8 cellular contexts compared by ENCODE assay signal in the genomic region with DNA sequence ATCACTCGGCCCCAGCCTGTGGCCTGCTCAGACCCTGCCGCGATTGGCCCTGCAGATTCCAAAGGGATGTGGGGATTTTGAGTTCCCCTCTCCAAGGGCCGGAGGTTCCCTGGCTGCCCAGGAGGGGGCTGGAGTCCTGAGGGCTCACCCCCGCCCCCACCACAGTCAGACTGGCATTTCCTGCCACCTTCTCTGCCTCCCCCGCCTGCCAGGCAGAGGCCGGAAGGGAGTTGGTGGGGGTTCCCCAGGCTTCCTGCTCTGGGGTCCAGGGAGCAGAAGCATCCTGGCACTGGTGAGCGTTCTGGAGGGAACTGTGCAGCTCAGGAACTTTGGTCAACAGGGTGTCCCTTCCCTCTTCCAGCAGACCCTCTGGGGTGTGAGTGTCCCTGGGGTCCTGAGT.
A peak's percentile ranks its signal among the peaks of the same experiment; 100 is the strongest.
DNase-seq lines count a peak whose midpoint lies in the region; ATAC-seq and TF ChIP-seq lines count a peak whose summit lies in the region.

No MANE protein-coding gene starts in this region.

- peaks cover 4% of the 10 kb centered on the region; the same call in 1 of the 2 replicates for H3K79me2 ChIP-seq in H9 (ENCODE audit: insufficient read depth, low read length)

- no peaks in the 10 kb centered on the region for H3K27me3 ChIP-seq in H9 (ENCODE audit: insufficient read depth, low read length)

- WGBS in H9 (ENCODE audit: extremely low coverage, insufficient read length, low lambda C conversion rate) = no CpG with 5 or more reads among the region's 8 CpGs

- peak overlapping the region; percentile 45 to 89 (median 48); a peak in 3 of 7 replicates for H3K27ac Mint-ChIP-seq in H9
- peak overlapping the region; percentile 83 for H3K27ac Mint-ChIP-seq in activated CD4-positive, alpha-beta T cell treated with anti-CD3 and anti-CD28 coated beads, Interleukin-2, amount 10 ng/mL, durations not matched to agents 7 days and 5 days
- peak overlapping the region; percentile 82 for H3K27ac Mint-ChIP-seq in endothelial cell (ENCODE audit: unreplicated experiment)

- no peak overlapping the region for H3T11ph ChIP-seq in H9 (ENCODE audit: low read length)

- H3K4me1 Mint-ChIP-seq in H9 (peaks cover 3% of the 10 kb centered on the region in 2 experiments; a peak in 3 of 4 replicates), endothelial cell (ENCODE audit: unreplicated experiment) (peaks cover 31% of the 10 kb centered on the region)
- H3K4me1 Mint-ChIP-seq in activated CD4-positive, alpha-beta T cell treated with anti-CD3 and anti-CD28 coated beads, Interleukin-2, amount 10 ng/mL, durations not matched to agents 7 days and 5 days = peaks cover 37% of the 10 kb centered on the region

- H3K9me3 ChIP-seq in H9 (ENCODE audit: control insufficient read depth, low read depth, low read length) = no peaks in the 10 kb centered on the region

- no peak overlapping the region for H2BK15ac ChIP-seq in H9 (ENCODE audit: low read depth, low read length)

- peak overlapping the region; percentile 41; the same call in 1 of the 2 replicates for H3K14ac ChIP-seq in H9 (ENCODE audit: insufficient read depth, low read length)

- H3K23ac ChIP-seq in H9 (ENCODE audit: insufficient read length, low read depth, low read length) = no peak overlapping the region

- TF ChIP-seq CTCF in H9 (conservative IDR thresholded peaks at IDR 0.05) (0 out of 3 replicates have a peak, but pooled peaks have one; percentile 8), endothelial cell (IDR thresholded peaks at IDR 0.05; ENCODE audit: unreplicated experiment) (no peak)

- H4K20me1 ChIP-seq in H9 (ENCODE audit: control insufficient read depth, insufficient read depth, insufficient read length) = no peaks in the 10 kb centered on the region

- peaks cover 3% of the 10 kb centered on the region for H3K79me1 ChIP-seq in H9 (ENCODE audit: insufficient read depth, low read depth, low read length, poor library complexity, severe bottlenecking)

- H3K4me3 Mint-ChIP-seq in H9 = no peak overlapping the region
- H3K4me3 Mint-ChIP-seq in activated CD4-positive, alpha-beta T cell treated with anti-CD3 and anti-CD28 coated beads, Interleukin-2, amount 10 ng/mL, durations not matched to agents 7 days and 5 days = peak overlapping the region; percentile 49
- peak overlapping the region; percentile 74 for H3K4me3 Mint-ChIP-seq in endothelial cell (ENCODE audit: unreplicated experiment)

- H4K8ac ChIP-seq in H9 (replicated peaks; ENCODE audit: insufficient read length, low read depth, low read length) = no peak overlapping the region

- H3K27ac ChIP-seq in H9 (ENCODE audit: insufficient read length, low read depth, low read length) = no peak overlapping the region

- no peak overlapping the region for H4K91ac ChIP-seq in H9 (ENCODE audit: insufficient read length, low read depth, low read length)

- H3K4ac ChIP-seq in H9 (ENCODE audit: low read depth, low read length) = no peak overlapping the region

- H3K18ac ChIP-seq in H9 (ENCODE audit: insufficient read length, low read depth, low read length) = no peak overlapping the region

- H3K27me3 Mint-ChIP-seq in H9 (ENCODE audit: low read depth) (no peaks in the 10 kb centered on the region), endothelial cell (ENCODE audit: unreplicated experiment) (peaks cover 6% of the 10 kb centered on the region)
- H3K27me3 Mint-ChIP-seq in activated CD4-positive, alpha-beta T cell treated with anti-CD3 and anti-CD28 coated beads, Interleukin-2, amount 10 ng/mL, durations not matched to agents 7 days and 5 days = peaks cover 1% of the 10 kb centered on the region

- H3K23me2 ChIP-seq in H9 (ENCODE audit: insufficient read length, low read depth, low read length, poor library complexity, severe bottlenecking) = no peaks in the 10 kb centered on the region

- no peak overlapping the region for H2BK12ac ChIP-seq in H9 (ENCODE audit: insufficient read length, low read depth, low read length)

- no peak for DNase-seq in H9
- peak; percentile 52 for DNase-seq in activated CD4-positive, alpha-beta T cell treated with anti-CD3 and anti-CD28 coated beads, Interleukin-2, amount 10 ng/mL, durations not matched to agents 7 days and 5 days
- DNase-seq in endothelial cell (ENCODE audit: low spot score) = peak; percentile 48
- peak; percentile 43 for DNase-seq in stimulated activated CD8-positive, alpha-beta memory T cell treated with anti-CD3 and anti-CD28 coated beads, Interleukin-12 subunit alpha, Interleukin-12 subunit beta, amount 100 ng/mL, for 4 hours (ENCODE audit: low read depth)
- DNase-seq in HuH-7 (ENCODE audit: low spot score) = no peak
- DNase-seq in NK-92 treated with Interleukin-12 subunit alpha and Interleukin-12 subunit beta, amount 100 ng/mL, for 24 hours (lab: John Stamatoyannopoulos, UW) = no peak
- DNase-seq in NCI-H1436 (lab: John Stamatoyannopoulos, UW) = no peak

- H3K9me3 Mint-ChIP-seq in H9 = peaks cover 6 to 7% of the 10 kb centered on the region in 2 experiments; a peak in 3 of 5 replicates
- H3K9me3 Mint-ChIP-seq in activated CD4-positive, alpha-beta T cell treated with anti-CD3 and anti-CD28 coated beads, Interleukin-2, amount 10 ng/mL, durations not matched to agents 7 days and 5 days = peaks cover 10% of the 10 kb centered on the region
- no peaks in the 10 kb centered on the region for H3K9me3 Mint-ChIP-seq in endothelial cell (ENCODE audit: unreplicated experiment)

- H3K4me1 ChIP-seq in H9 (ENCODE audit: insufficient read depth, low read length) = no peaks in the 10 kb centered on the region

- CTCF ChIA-PET in activated CD4-positive, alpha-beta T cell treated with anti-CD3 and anti-CD28 coated beads, Interleukin-2, amount 10 ng/mL, durations not matched to agents 7 days and 5 days (lab: Charles Lee) = interaction anchor here (0.6 to 2.6 kb wide), 5 partner anchors 10 to 226 kb away, joined by 3 to 9 read pairs (median 3); no protein-coding TSS in a partner anchor

- no peak overlapping the region for H2BK20ac ChIP-seq in H9 (ENCODE audit: low read depth, low read length, poor library complexity, severe bottlenecking)

- no peak overlapping the region for H2AFZ ChIP-seq in H9 (ENCODE audit: low read length)

- H3K56ac ChIP-seq in H9 (ENCODE audit: insufficient read length, low read depth, low read length) = no peak overlapping the region

- H3K9ac ChIP-seq in H9 (ENCODE audit: extremely low read depth, insufficient read length, low read length) = no peak overlapping the region

- ATAC-seq in HG03108 (IDR thresholded peaks at IDR 0.05; ENCODE audit: unreplicated experiment) = no peak

- H3K4me2 ChIP-seq in H9 (ENCODE audit: insufficient read depth, insufficient read length, low read length) = no peak overlapping the region

- H2AK5ac ChIP-seq in H9 (ENCODE audit: insufficient read length, low read length) = no peak overlapping the region

- POLR2A ChIA-PET in activated CD4-positive, alpha-beta T cell treated with anti-CD3 and anti-CD28 coated beads, Interleukin-2, amount 10 ng/mL, durations not matched to agents 7 days and 5 days (lab: Charles Lee) = no interaction called here

- H3K36me3 Mint-ChIP-seq in H9 (ENCODE audit: insufficient read depth in 1 of 3, low read depth in 3 of 3) = peaks cover 4 to 9% (median 9%) of the 10 kb centered on the region in 3 experiments; a peak in 6 of 7 replicates
- H3K36me3 Mint-ChIP-seq in activated CD4-positive, alpha-beta T cell treated with anti-CD3 and anti-CD28 coated beads, Interleukin-2, amount 10 ng/mL, durations not matched to agents 7 days and 5 days (ENCODE audit: low read depth) = no peaks in the 10 kb centered on the region
- H3K36me3 Mint-ChIP-seq in endothelial cell (ENCODE audit: low read depth, unreplicated experiment) = peaks cover 5% of the 10 kb centered on the region

- H4K5ac ChIP-seq in H9 (ENCODE audit: insufficient read length, low read depth, low read length) = no peak overlapping the region

- no peak overlapping the region for H2BK120ac ChIP-seq in H9 (ENCODE audit: low read depth, low read length, poor library complexity, severe bottlenecking)

- no peak overlapping the region for H2BK5ac ChIP-seq in H9 (ENCODE audit: insufficient read length, low read length)

Comparison
In these comparisons a context has a peak if more than half of its experiments do, and no peak if none do; other contexts are left out.
1. DNase-seq: peak in activated CD4-positive, alpha-beta T cell treated with anti-CD3 and anti-CD28 coated beads, Interleukin-2, amount 10 ng/mL, durations not matched to agents 7 days and 5 days (single experiment), endothelial cell (single experiment) and stimulated activated CD8-positive, alpha-beta memory T cell treated with anti-CD3 and anti-CD28 coated beads, Interleukin-12 subunit alpha, Interleukin-12 subunit beta, amount 100 ng/mL, for 4 hours (single experiment); none in H9 (single experiment), HuH-7 (single experiment), NK-92 treated with Interleukin-12 subunit alpha and Interleukin-12 subunit beta, amount 100 ng/mL, for 24 hours (single experiment) and NCI-H1436 (single experiment).
2. H3K4me3 Mint-ChIP-seq: peak in activated CD4-positive, alpha-beta T cell treated with anti-CD3 and anti-CD28 coated beads, Interleukin-2, amount 10 ng/mL, durations not matched to agents 7 days and 5 days (single experiment) and endothelial cell (single experiment); none in H9 (0 of 2).
3. Peak in every context shown above with its lines, with median percentiles within 50 percentile points of each other: H3K27ac Mint-ChIP-seq.